In genomic region chrY:25639852-25640251, GRCh38 we compare ENCODE assay signal across 7 cellular contexts. TPM values are rescaled to one million over a fixed set of nuclear protein-coding genes. Genes with fewer than 3 reads are reported as not detected.
"Had no signal": no experiment of that assay in that cellular context is flagged by ENCODE, and none has a peak within 500 bp of the region (broad histone marks: within the 10 kb centered on the region; RNA-seq: fewer than 3 reads in every experiment).

No MANE protein-coding gene starts in this region.

RNA-seq across cellular contexts. Expression of gene CDY1, which starts 17.9 kb away (rescaled TPM):
- total RNA-seq: GM23248, GM23338, H1, H4, H7, H9, HFFc6 had no signal
